1 cellular context compared by ENCODE assay signal in the genomic region with DNA sequence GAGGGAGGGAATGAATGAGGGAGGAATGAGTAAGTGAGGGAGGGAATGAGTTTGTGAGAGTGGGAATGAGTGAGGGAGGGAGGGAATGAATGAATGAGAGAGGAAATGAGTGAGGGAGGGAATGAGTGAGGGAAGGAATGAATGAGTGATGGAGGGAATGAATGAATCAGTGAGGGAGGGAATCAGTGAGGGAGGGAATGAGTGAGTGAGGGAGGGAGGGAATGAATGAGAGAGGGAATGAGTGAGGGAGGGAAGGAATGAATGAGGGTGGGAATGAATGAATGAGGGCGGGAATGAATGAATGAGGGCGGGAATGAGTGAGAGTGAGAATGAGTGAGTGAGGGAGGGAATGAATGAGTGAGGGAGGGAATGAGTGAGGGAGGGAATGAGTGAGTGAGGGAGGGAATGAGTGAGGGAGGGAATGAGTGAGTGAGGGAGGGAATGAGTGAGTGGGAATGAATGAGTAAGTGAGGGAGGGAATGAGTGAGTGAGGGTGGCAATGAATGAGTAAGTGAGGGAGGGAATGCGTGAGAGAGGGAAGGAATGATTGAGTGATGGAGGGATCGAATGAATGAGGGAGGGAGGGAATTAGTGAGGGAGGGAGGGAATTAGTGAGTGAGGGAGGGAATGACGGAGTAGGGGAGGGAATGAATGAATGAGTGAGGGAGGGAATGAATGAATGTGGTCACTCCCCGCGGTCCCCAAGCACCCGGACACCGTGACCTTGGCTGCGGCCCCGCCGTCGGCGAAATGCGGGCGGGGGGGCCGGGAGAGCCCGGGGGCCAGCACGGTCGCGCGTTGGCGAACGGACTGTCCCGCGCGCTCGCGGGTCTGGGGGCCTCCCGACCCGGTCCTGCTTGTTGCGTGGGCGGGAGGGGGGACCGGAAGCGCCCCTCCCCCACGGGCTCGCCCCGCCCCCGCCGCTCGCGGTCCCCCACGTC.
TF ChIP-seq lines count a peak whose summit lies in the region.

No MANE protein-coding gene starts in this region.

TF ChIP-seq in IMR-90, 13 proteins besides CTCF, POLR2A, EP300 and RAD21:
- TF ChIP-seq ELK1 (IDR thresholded peaks at IDR 0.05; ENCODE audit: borderline replicate concordance, low read depth, low read length): no peak
- TF ChIP-seq MAFK (IDR thresholded peaks at IDR 0.05; ENCODE audit: low read depth, low read length): no peak
- TF ChIP-seq SMC3 (IDR thresholded peaks at IDR 0.05; ENCODE audit: low read depth, low read length): no peak
- no peak for TF ChIP-seq MAZ (IDR thresholded peaks at IDR 0.05; ENCODE audit: borderline replicate concordance, low read depth, low read length)
